Comparison of ENCODE assay signal across 11 cellular contexts in genomic region chr3:60743631-60744164, GRCh38.
A peak's percentile ranks its signal among the peaks of the same experiment; 100 is the strongest.
DNase-seq lines count a peak whose midpoint lies in the region; ATAC-seq and TF ChIP-seq lines count a peak whose summit lies in the region.
"Had no signal": no experiment of that assay in that cellular context is flagged by ENCODE, and none has a peak within 500 bp of the region (broad histone marks: within the 10 kb centered on the region; RNA-seq: fewer than 3 reads in every experiment).

No MANE protein-coding gene starts in this region.

- H3K27me3 Mint-ChIP-seq in endothelial cell (ENCODE audit: unreplicated experiment), result peaks cover 2% of the 10 kb centered on the region
- H3K27me3 Mint-ChIP-seq in progenitor cell of endocrine pancreas, result no peaks in the 10 kb centered on the region

- ATAC-seq in HG03354 (IDR thresholded peaks at IDR 0.05; ENCODE audit: poor library complexity, severe bottlenecking, unreplicated experiment) (peak; percentile 63), HG02884 (IDR thresholded peaks at IDR 0.05; ENCODE audit: unreplicated experiment) (no peak)

- H3K9me3 Mint-ChIP-seq in endothelial cell (ENCODE audit: unreplicated experiment), result no peaks in the 10 kb centered on the region
- no peaks in the 10 kb centered on the region for H3K9me3 Mint-ChIP-seq in progenitor cell of endocrine pancreas (ENCODE audit: low read depth)
- H3K9me3 Mint-ChIP-seq: mesothelial cell of epicardium had no signal

- H3K27ac Mint-ChIP-seq in endothelial cell (ENCODE audit: unreplicated experiment), result no peak overlapping the region
- no peak overlapping the region for H3K27ac Mint-ChIP-seq in progenitor cell of endocrine pancreas
- H3K27ac Mint-ChIP-seq: mesothelial cell of epicardium had no signal

- peaks cover 3% of the 10 kb centered on the region for H3K36me3 Mint-ChIP-seq in endothelial cell (ENCODE audit: low read depth, unreplicated experiment)
- no peaks in the 10 kb centered on the region for H3K36me3 Mint-ChIP-seq in progenitor cell of endocrine pancreas (ENCODE audit: insufficient read depth)
- H3K36me3 Mint-ChIP-seq: mesothelial cell of epicardium had no signal

- DNase-seq in NCI-H345 treated with DMSO at 0.1 percent for 48 hours (lab: John Stamatoyannopoulos, UW; ENCODE audit: unreplicated experiment), result peak; percentile 31
- DNase-seq in endothelial cell (ENCODE audit: low spot score), result peak; percentile 33
- DNase-seq in progenitor cell of endocrine pancreas (ENCODE audit: low spot score, unreplicated experiment), result no peak
- no peak for DNase-seq in GM19238 (ENCODE audit: insufficient read length, low spot score)
- DNase-seq in NCI-H2171 treated with DMSO at 0.1 percent for 48 hours (lab: John Stamatoyannopoulos, UW), result no peak
- no peak for DNase-seq in stimulated activated CD4-positive, alpha-beta T cell treated with anti-CD3 and anti-CD28 coated beads, Interleukin-2, amount 100 ng/mL, for 48 hours
- DNase-seq: activated CD4-positive, alpha-beta T cell treated with anti-CD3 and anti-CD28 coated beads, Interleukin-2, amount 50 U/mL, for 48 hours; KG1 had no signal

- TF ChIP-seq CTCF in endothelial cell (IDR thresholded peaks at IDR 0.05; ENCODE audit: unreplicated experiment) (peak; percentile 27), progenitor cell of endocrine pancreas (IDR thresholded peaks at IDR 0.05; ENCODE audit: unreplicated experiment) (peak; percentile 46)

- H3K4me1 Mint-ChIP-seq in endothelial cell (ENCODE audit: unreplicated experiment), result peaks cover 58% of the 10 kb centered on the region
- H3K4me1 Mint-ChIP-seq in progenitor cell of endocrine pancreas (ENCODE audit: low read depth), result peaks cover 21% of the 10 kb centered on the region

- H3K4me3 Mint-ChIP-seq in endothelial cell (ENCODE audit: unreplicated experiment), result no peak overlapping the region
- H3K4me3 Mint-ChIP-seq in progenitor cell of endocrine pancreas (ENCODE audit: low read depth), result no peak overlapping the region
- H3K4me3 Mint-ChIP-seq: mesothelial cell of epicardium had no signal

Comparison
In these comparisons a context has a peak if more than half of its experiments do, and no peak if none do; other contexts are left out.
1. DNase-seq: peak in NCI-H345 treated with DMSO at 0.1 percent for 48 hours (single experiment) and endothelial cell (single experiment); none in progenitor cell of endocrine pancreas (single experiment), GM19238 (single experiment), NCI-H2171 treated with DMSO at 0.1 percent for 48 hours (single experiment) and stimulated activated CD4-positive, alpha-beta T cell treated with anti-CD3 and anti-CD28 coated beads, Interleukin-2, amount 100 ng/mL, for 48 hours (0 of 2).